21 cellular contexts compared by ENCODE assay signal in genomic region chr3:177860236-177860635, GRCh38.
"Had no signal": no experiment of that assay in that cellular context is flagged by ENCODE, and none has a peak within 500 bp of the region (broad histone marks: within the 10 kb centered on the region; RNA-seq: fewer than 3 reads in every experiment).

No MANE protein-coding gene starts in this region.

- H3K27me3 ChIP-seq: MG63 had no signal

- ATAC-seq: activated T-helper 17 cell treated with anti-CD3 and anti-CD28 coated beads, Interleukin-2, amount 50 U/mL, for 72 hours; PC-3; T-helper 17 cell had no signal

- DNase-seq: activated CD4-positive, alpha-beta memory T cell treated with anti-CD3 and anti-CD28 coated beads for 36 hours; activated CD4-positive, alpha-beta T cell treated with anti-CD3 and anti-CD28 coated beads, Interleukin-2, amount 10 ng/mL, durations not matched to agents 7 days and 5 days; activated CD4-positive, CD25-positive, alpha-beta regulatory T cell; activated CD8-positive, alpha-beta memory T cell treated with anti-CD3 and anti-CD28 coated beads for 24 hours; activated gamma-delta T cell; activated naive CD4-positive, alpha-beta T cell treated with anti-CD3 and anti-CD28 coated beads for 36 hours; activated T-cell treated with anti-CD3 and anti-CD28 coated beads for 4 hours; activated T-cell treated with anti-CD3 and anti-CD28 coated beads, Interleukin-2, amount 50 U/mL, for 48 hours; amygdala; MG63; NCI-H1105; NCI-H1436; NCI-H1694 treated with DMSO at 0.1 percent for 48 hours; NCI-H2029 treated with DMSO at 0.1 percent for 48 hours; NCI-H446 treated with DMSO at 0.1 percent for 48 hours; NCI-H526 treated with DMSO at 0.1 percent for 48 hours; PC-3; SHP77; T-helper 17 cell; T-helper 9 cell had no signal

- H3K4me3 ChIP-seq: MG63 had no signal

- H3K36me3 ChIP-seq: MG63 had no signal
